Comparison of ENCODE assay signal across 1 cellular context in the genomic region with DNA sequence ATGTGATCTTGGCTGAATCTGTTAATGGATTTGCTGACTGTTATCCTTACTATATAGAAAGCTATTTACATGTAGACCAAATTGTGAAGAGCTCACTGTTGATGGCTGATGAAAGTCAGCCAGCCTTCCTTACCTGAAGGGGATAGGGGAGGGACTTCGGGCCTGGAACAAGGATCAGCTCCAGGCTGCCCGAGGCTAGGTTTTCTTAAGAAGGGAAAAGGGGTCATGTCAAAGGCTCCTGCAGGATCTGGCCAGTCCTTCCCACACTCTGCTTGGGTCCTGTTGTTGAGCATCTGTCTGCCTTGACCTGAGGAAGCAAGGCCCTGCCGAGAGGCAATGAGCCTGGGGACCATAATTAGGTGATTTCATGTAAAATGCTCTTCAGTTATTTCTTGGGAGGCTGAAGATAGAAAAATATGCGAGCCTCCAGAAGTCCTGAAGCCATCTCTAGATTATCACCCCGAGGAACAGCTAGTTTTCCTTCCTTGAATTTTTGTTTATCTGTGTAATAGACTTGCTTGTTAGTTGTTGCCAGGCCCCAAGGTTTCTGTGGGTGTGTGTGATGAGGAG.
TF ChIP-seq lines count a peak whose summit lies in the region.

No MANE protein-coding gene starts in this region.

TF ChIP-seq in GM23338, 12 proteins besides CTCF, POLR2A, EP300 and RAD21:
- TF ChIP-seq, protein P1, sequence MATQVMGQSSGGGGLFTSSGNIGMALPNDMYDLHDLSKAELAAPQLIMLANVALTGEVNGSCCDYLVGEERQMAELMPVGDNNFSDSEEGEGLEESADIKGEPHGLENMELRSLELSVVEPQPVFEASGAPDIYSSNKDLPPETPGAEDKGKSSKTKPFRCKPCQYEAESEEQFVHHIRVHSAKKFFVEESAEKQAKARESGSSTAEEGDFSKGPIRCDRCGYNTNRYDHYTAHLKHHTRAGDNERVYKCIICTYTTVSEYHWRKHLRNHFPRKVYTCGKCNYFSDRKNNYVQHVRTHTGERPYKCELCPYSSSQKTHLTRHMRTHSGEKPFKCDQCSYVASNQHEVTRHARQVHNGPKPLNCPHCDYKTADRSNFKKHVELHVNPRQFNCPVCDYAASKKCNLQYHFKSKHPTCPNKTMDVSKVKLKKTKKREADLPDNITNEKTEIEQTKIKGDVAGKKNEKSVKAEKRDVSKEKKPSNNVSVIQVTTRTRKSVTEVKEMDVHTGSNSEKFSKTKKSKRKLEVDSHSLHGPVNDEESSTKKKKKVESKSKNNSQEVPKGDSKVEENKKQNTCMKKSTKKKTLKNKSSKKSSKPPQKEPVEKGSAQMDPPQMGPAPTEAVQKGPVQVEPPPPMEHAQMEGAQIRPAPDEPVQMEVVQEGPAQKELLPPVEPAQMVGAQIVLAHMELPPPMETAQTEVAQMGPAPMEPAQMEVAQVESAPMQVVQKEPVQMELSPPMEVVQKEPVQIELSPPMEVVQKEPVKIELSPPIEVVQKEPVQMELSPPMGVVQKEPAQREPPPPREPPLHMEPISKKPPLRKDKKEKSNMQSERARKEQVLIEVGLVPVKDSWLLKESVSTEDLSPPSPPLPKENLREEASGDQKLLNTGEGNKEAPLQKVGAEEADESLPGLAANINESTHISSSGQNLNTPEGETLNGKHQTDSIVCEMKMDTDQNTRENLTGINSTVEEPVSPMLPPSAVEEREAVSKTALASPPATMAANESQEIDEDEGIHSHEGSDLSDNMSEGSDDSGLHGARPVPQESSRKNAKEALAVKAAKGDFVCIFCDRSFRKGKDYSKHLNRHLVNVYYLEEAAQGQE (IDR thresholded peaks at IDR 0.05; ENCODE audit: unreplicated experiment) = no peak
- TF ChIP-seq EZH2 (IDR thresholded peaks at IDR 0.05; ENCODE audit: low read depth, unreplicated experiment) = no peak
- no peak for TF ChIP-seq JUNB (IDR thresholded peaks at IDR 0.05; ENCODE audit: unreplicated experiment)
- no peak for TF ChIP-seq CREB1 (CRISPR knock-in tag; IDR thresholded peaks at IDR 0.05; ENCODE audit: low read depth)
- TF ChIP-seq STAT1 (IDR thresholded peaks at IDR 0.05; ENCODE audit: unreplicated experiment) = no peak
- TF ChIP-seq EZH2phosphoT487 (IDR thresholded peaks at IDR 0.05; ENCODE audit: unreplicated experiment) = no peak
- TF ChIP-seq, protein P2, sequence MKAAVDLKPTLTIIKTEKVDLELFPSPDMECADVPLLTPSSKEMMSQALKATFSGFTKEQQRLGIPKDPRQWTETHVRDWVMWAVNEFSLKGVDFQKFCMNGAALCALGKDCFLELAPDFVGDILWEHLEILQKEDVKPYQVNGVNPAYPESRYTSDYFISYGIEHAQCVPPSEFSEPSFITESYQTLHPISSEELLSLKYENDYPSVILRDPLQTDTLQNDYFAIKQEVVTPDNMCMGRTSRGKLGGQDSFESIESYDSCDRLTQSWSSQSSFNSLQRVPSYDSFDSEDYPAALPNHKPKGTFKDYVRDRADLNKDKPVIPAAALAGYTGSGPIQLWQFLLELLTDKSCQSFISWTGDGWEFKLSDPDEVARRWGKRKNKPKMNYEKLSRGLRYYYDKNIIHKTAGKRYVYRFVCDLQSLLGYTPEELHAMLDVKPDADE (IDR thresholded peaks at IDR 0.05) = no peak
- no peak for TF ChIP-seq NANOG (IDR thresholded peaks at IDR 0.05; ENCODE audit: borderline replicate concordance)
- no peak for TF ChIP-seq ZNF331 (CRISPR knock-in tag; IDR thresholded peaks at IDR 0.05; ENCODE audit: low read depth)
- no peak for TF ChIP-seq ZNF114 (CRISPR knock-in tag; IDR thresholded peaks at IDR 0.05)
- no peak for TF ChIP-seq POLR2AphosphoS5 (IDR thresholded peaks at IDR 0.05; ENCODE audit: low read depth)
- TF ChIP-seq ZNF462 (CRISPR knock-in tag; IDR thresholded peaks at IDR 0.05) = no peak
